ENCODE assay signal across 18 cellular contexts in the genomic region with DNA sequence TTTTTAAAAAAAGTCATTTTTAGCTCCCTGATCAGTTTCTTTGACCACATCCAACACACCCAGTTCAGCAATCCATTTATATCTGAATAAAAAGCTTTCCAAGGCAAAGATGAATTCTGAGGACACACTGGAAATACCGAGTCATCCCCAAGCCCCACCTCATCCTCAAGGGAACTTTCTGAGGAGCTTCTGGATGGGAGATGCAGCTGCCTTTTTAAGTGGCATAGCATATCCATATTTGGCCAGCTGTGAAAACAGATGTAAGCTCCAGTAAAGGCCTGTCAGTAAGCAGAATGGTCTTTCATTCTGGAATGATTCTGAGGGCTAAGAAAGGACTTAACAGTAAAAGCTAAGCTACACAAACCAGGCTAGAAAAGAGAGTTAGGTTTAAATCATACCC. TPM values are rescaled to one million over a fixed set of nuclear protein-coding genes. Genes with fewer than 3 reads are reported as not detected.
DNase-seq lines count a peak whose midpoint lies in the region; ATAC-seq and TF ChIP-seq lines count a peak whose summit lies in the region.
"Had no signal": no experiment of that assay in that cellular context is flagged by ENCODE, and none has a peak within 500 bp of the region (broad histone marks: within the 10 kb centered on the region; RNA-seq: fewer than 3 reads in every experiment).

No MANE protein-coding gene starts in this region.

- TF ChIP-seq RAD21 in IMR-90 (IDR thresholded peaks at IDR 0.05; ENCODE audit: low read length), result no peak

- H3K9me1 ChIP-seq in IMR-90 (ENCODE audit: insufficient read depth, low read length), result peaks cover 10% of the 10 kb centered on the region; the same call in 1 of the 2 replicates

- CTCF ChIA-PET in AG04449 (lab: Yijun Ruan, JAX), result interaction anchor here (0.8 to 1.1 kb wide), 2 partner anchors 16 to 495 kb away, joined by 3 read pairs; no protein-coding TSS in a partner anchor
- CTCF ChIA-PET in IMR-90 (lab: Yijun Ruan, JAX), result interaction anchor here (1.0 to 1.4 kb wide), 3 partner anchors 8 to 60 kb away, joined by 3 to 5 read pairs (median 4); no protein-coding TSS in a partner anchor
- CTCF ChIA-PET in GM10248 (lab: Yijun Ruan, JAX), result no interaction called here

- peak overlapping the region; percentile 36; the same call in 1 of the 2 replicates for H3K4me2 ChIP-seq in IMR-90 (ENCODE audit: low read depth, low read length)
- H3K4me2 ChIP-seq: BLaER1 treated with 17β-estradiol and CSF1 and Interleukin-3, amounts not matched to agents 10 nM and 100 nM had no signal

- H3K27me3 ChIP-seq in IMR-90 (ENCODE audit: control insufficient read depth, insufficient read depth, low read length), result no peaks in the 10 kb centered on the region
- no peaks in the 10 kb centered on the region for H3K27me3 ChIP-seq in endodermal cell (ENCODE audit: control insufficient read depth, insufficient read depth, low read length, poor library complexity, severe bottlenecking)
- H3K27me3 ChIP-seq: BLaER1 treated with 17β-estradiol and CSF1 and Interleukin-3, amounts not matched to agents 10 nM and 100 nM had no signal

- peak overlapping the region; percentile 9; the same call in 2 of the 3 replicates for H2BK15ac ChIP-seq in IMR-90 (ENCODE audit: low read depth, low read length)

- H3K23ac ChIP-seq in IMR-90 (ENCODE audit: low read depth, low read length), result no peak overlapping the region

- peak; percentile 89 for ATAC-seq in IMR-90 (ENCODE audit: low read depth)
- ATAC-seq in sciatic nerve, result peak; percentile 79
- ATAC-seq in GM21367 (IDR thresholded peaks at IDR 0.05; ENCODE audit: unreplicated experiment), result no peak
- ATAC-seq in GM19035 (IDR thresholded peaks at IDR 0.05; ENCODE audit: unreplicated experiment), result no peak
- ATAC-seq: T-helper 17 cell had no signal

- no CpG with 5 or more reads among the region's 1 CpG for WGBS in IMR-90 (ENCODE audit: extremely low coverage in 2 of 2, insufficient read length in 1 of 2), 2 experiments
- whole genome bisulfite sequencing in endodermal cell (ENCODE audit: insufficient coverage in 1 of 2, insufficient read length in 1 of 2), 2 experiments, result 100% methylated on average over 1 of the region's 1 CpG; no CpG with 5 or more reads in 1 of the 2 experiments

- peaks cover 35% of the 10 kb centered on the region for H3K36me3 ChIP-seq in IMR-90 (ENCODE audit: control insufficient read depth, insufficient read depth, low read length)
- peaks cover 40% of the 10 kb centered on the region for H3K36me3 ChIP-seq in endodermal cell (ENCODE audit: control insufficient read depth, insufficient read depth, low read length)

- in situ Hi-C loops in IMR-90 (cut with MboI; ENCODE audit: low sequenced_read_pairs), result no loop called here

- H2AK5ac ChIP-seq in IMR-90 (ENCODE audit: low read depth, low read length), result no peak overlapping the region

- H2AK9ac ChIP-seq in IMR-90 (replicated peaks; ENCODE audit: low read depth, low read length, poor library complexity), result peak overlapping the region; percentile 20

- peaks cover 7% of the 10 kb centered on the region for H3K4me1 Mint-ChIP-seq in endodermal cell

- no peak for TF ChIP-seq CTCF in AG04449 (IDR thresholded peaks at IDR 0.05; ENCODE audit: insufficient read depth, low read length, missing control alignments)
- TF ChIP-seq CTCF in IMR-90 (conservative IDR thresholded peaks at IDR 0.05; ENCODE audit: low read depth, low read length), result no peak
- TF ChIP-seq CTCF in endodermal cell (conservative IDR thresholded peaks at IDR 0.05), result no peak
- TF ChIP-seq CTCF in GM10248 (IDR thresholded peaks at IDR 0.05; ENCODE audit: control extremely low read depth, extremely low read depth, low read depth, missing control alignments), result no peak

- H4K5ac ChIP-seq in IMR-90 (ENCODE audit: low read depth, low read length), result peak overlapping the region; percentile 12; the same call in 1 of the 2 replicates

- DNase-seq in AG04449 (ENCODE audit: low read depth, low spot score) (peak; percentile 65), IMR-90 (peak; percentile 88), endodermal cell (no peak), sciatic nerve (ENCODE audit: low spot score) (no peak), GM10248 (ENCODE audit: extremely low spot score) (no peak)
- DNase-seq in stimulated activated CD4-positive, alpha-beta T cell treated with anti-CD3 and anti-CD28 coated beads, Interleukin-12 subunit alpha, Interleukin-12 subunit beta, amount 100 ng/mL, for 4 hours, result no peak
- DNase-seq: activated CD4-positive, alpha-beta T cell treated with anti-CD3 and anti-CD28 coated beads for 48 hours; activated T-cell treated with anti-CD3 and anti-CD28 coated beads, Interleukin-2, amount 50 U/mL, for 24 hours; aorta; effector memory CD4-positive, alpha-beta T cell; mammary epithelial cell; NCI-H1105; NCI-H446 treated with DMSO at 0.1 percent for 48 hours; nucleus accumbens; T-helper 17 cell had no signal

- no peak overlapping the region for H3K4me3 Mint-ChIP-seq in endodermal cell
- H3K4me3 Mint-ChIP-seq: activated T-cell treated with anti-CD3 and anti-CD28 coated beads, Interleukin-2, amount 50 U/mL, for 24 hours had no signal

- H3K4me3 ChIP-seq in AG04449 (ENCODE audit: low read depth, low read length) (no peak overlapping the region), IMR-90 (ENCODE audit: insufficient read depth, low read depth, low read length) (no peak overlapping the region), endodermal cell (ENCODE audit: low read length) (no peak overlapping the region)
- H3K4me3 ChIP-seq: BLaER1 treated with 17β-estradiol and CSF1 and Interleukin-3, amounts not matched to agents 10 nM and 100 nM had no signal

- H2AFZ ChIP-seq in IMR-90 (replicated peaks; ENCODE audit: low read length, poor library complexity), result no peak overlapping the region

- POLR2A ChIA-PET in AG04449 (lab: Yijun Ruan, JAX) (no interaction called here), IMR-90 (lab: Charles Lee; ENCODE audit: unreplicated experiment) (interaction anchor here (0.6 to 0.7 kb wide), 2 partner anchors 8 to 17 kb away, joined by 3 to 4 read pairs; no protein-coding TSS in a partner anchor), GM10248 (lab: Yijun Ruan, JAX) (no interaction called here)

- H3K9me3 ChIP-seq in IMR-90 (ENCODE audit: control insufficient read depth, insufficient read depth, low read length), result no peaks in the 10 kb centered on the region
- H3K9me3 ChIP-seq in endodermal cell (ENCODE audit: control insufficient read depth, low read length), result no peaks in the 10 kb centered on the region

- peak overlapping the region; percentile 44 for H3K27ac Mint-ChIP-seq in endodermal cell
- H3K27ac Mint-ChIP-seq: activated T-cell treated with anti-CD3 and anti-CD28 coated beads, Interleukin-2, amount 50 U/mL, for 24 hours; T-helper 17 cell had no signal

- H3K4me1 ChIP-seq in IMR-90 (ENCODE audit: control insufficient read depth, insufficient read depth, low read length), result peaks cover 4% of the 10 kb centered on the region
- H3K4me1 ChIP-seq in endodermal cell (ENCODE audit: control insufficient read depth, insufficient read depth, low read length), result no peaks in the 10 kb centered on the region

- peak overlapping the region; percentile 48; the same call in 1 of the 2 replicates for H4K91ac ChIP-seq in IMR-90 (ENCODE audit: insufficient read depth, low read depth, low read length)

- H2BK20ac ChIP-seq in IMR-90 (ENCODE audit: low read depth, low read length), result no peak overlapping the region

- H3K4ac ChIP-seq in IMR-90 (ENCODE audit: low read depth, low read length), result peak overlapping the region; percentile 64

- no TSS peak for BruUV-seq in IMR-90 (replicated peaks; lab: Mats Ljungman, UMichigan)

- peak overlapping the region; percentile 43; the same call in 1 of the 2 replicates for H2BK120ac ChIP-seq in IMR-90 (ENCODE audit: low read depth, low read length)

- peak overlapping the region; percentile 18 for H3K18ac ChIP-seq in IMR-90 (ENCODE audit: low read depth, low read length)

- H3K9me3 Mint-ChIP-seq in endodermal cell, result no peaks in the 10 kb centered on the region
- H3K9me3 Mint-ChIP-seq: activated T-cell treated with anti-CD3 and anti-CD28 coated beads, Interleukin-2, amount 50 U/mL, for 24 hours had no signal

- H4K8ac ChIP-seq in IMR-90 (ENCODE audit: low read depth in 2 of 2, low read length in 2 of 2), result peak overlapping the region; percentile 62 to 64; a peak in 1 of 4 replicates

- no peak overlapping the region for H3K56ac ChIP-seq in IMR-90 (ENCODE audit: extremely low read depth, insufficient read depth, low read length)

- H3K27ac ChIP-seq in IMR-90 (ENCODE audit: insufficient read depth, low read length) (peak overlapping the region; percentile 92; the same call in 1 of the 2 replicates), endodermal cell (ENCODE audit: low read depth, low read length) (no peak overlapping the region)
- H3K27ac ChIP-seq: BLaER1 treated with 17β-estradiol and CSF1 and Interleukin-3, amounts not matched to agents 10 nM and 100 nM had no signal

- H2BK5ac ChIP-seq in IMR-90 (ENCODE audit: low read depth, low read length, poor library complexity, severe bottlenecking), result peak overlapping the region; percentile 92

- H3K27me3 Mint-ChIP-seq in endodermal cell (ENCODE audit: insufficient read depth), result no peaks in the 10 kb centered on the region
- H3K27me3 Mint-ChIP-seq: activated T-cell treated with anti-CD3 and anti-CD28 coated beads, Interleukin-2, amount 50 U/mL, for 24 hours; T-helper 17 cell had no signal

- peaks cover 23% of the 10 kb centered on the region for H3K36me3 Mint-ChIP-seq in endodermal cell (ENCODE audit: low read depth)

- H3K14ac ChIP-seq in IMR-90 (replicated peaks; ENCODE audit: low read depth, low read length), result peak overlapping the region; percentile 43; the same call in 1 of the 2 replicates

- dilution Hi-C loops in IMR-90 (cut with HindIII; ENCODE audit: low sequenced_read_pairs, unreplicated experiment), result no loop called here

- peaks cover 25% of the 10 kb centered on the region for H4K20me1 ChIP-seq in IMR-90 (ENCODE audit: insufficient read depth, low read length)

- TF ChIP-seq POLR2A in IMR-90 (IDR thresholded peaks at IDR 0.05; ENCODE audit: low read depth, low read length), result no peak

- peaks cover 26 to 72% of the 10 kb centered on the region in 2 experiments for H3K79me1 ChIP-seq in IMR-90 (ENCODE audit: low read depth in 1 of 2, low read length in 2 of 2)

- intact Hi-C loops in IMR-90 (cut with micrococcal nuclease), result no loop called here
- intact Hi-C loops in sciatic nerve (cut with DNase I), result no loop called here

- H3K9ac ChIP-seq in IMR-90 (ENCODE audit: low read depth, low read length) (peak overlapping the region; percentile 42), endodermal cell (ENCODE audit: extremely low read depth, low read length, poor library complexity, severe bottlenecking) (no peak overlapping the region)
- H3K9ac ChIP-seq: BLaER1 treated with 17β-estradiol and CSF1 and Interleukin-3, amounts not matched to agents 10 nM and 100 nM had no signal

RNA-seq across cellular contexts. Expression of gene ZFYVE1, which starts 18.4 kb away (rescaled TPM):
- total RNA-seq in IMR-90 (2012; rRNA removed) (11.1 and 12.2 TPM in 2 replicates), endodermal cell (10 to 100 TPM; 11.6 to 16.6 TPM), sciatic nerve (22.4 TPM)
- polyA plus RNA-seq in IMR-90 (2012; rRNA removed), result 14.2 and 16.5 TPM in 2 replicates
- 16.0 and 23.7 TPM in 2 replicates for polyA plus RNA-seq in IMR-90 (2012; cell fraction: cytosol; rRNA removed)
- 31.7 and 37.7 TPM in 2 replicates for polyA plus RNA-seq in IMR-90 (2012; cell fraction: nucleus; rRNA removed; ENCODE audit: low replicate concordance)
- 14.6 TPM for polyA plus RNA-seq in endodermal cell (2013, experiment 1 of 2)
- polyA plus RNA-seq in endodermal cell (2013, experiment 2 of 2), result 12.9 TPM

RNA-seq across cellular contexts. Expression of gene RBM25, which starts 49.8 kb away (rescaled TPM):
- total RNA-seq in IMR-90 (2012; rRNA removed) (32.3 and 46.1 TPM in 2 replicates), endodermal cell (100 to 1,000 TPM; 132 to 164 TPM), sciatic nerve (100 TPM)
- polyA plus RNA-seq in IMR-90 (2012; rRNA removed), result 26.6 and 32.9 TPM in 2 replicates
- polyA plus RNA-seq in IMR-90 (2012; cell fraction: cytosol; rRNA removed), result 7.1 and 7.8 TPM in 2 replicates
- 38.8 and 103 TPM in 2 replicates for polyA plus RNA-seq in IMR-90 (2012; cell fraction: nucleus; rRNA removed; ENCODE audit: low replicate concordance)
- polyA plus RNA-seq in endodermal cell (2013, experiment 1 of 2), result 120 TPM
- polyA plus RNA-seq in endodermal cell (2013, experiment 2 of 2), result 102 TPM

Comparison
In these comparisons a context has a peak if more than half of its experiments do, and no peak if none do; other contexts are left out.
1. DNase-seq: peak in AG04449 (single experiment) and IMR-90 (single experiment); none in endodermal cell (single experiment), sciatic nerve (single experiment), GM10248 (single experiment) and stimulated activated CD4-positive, alpha-beta T cell treated with anti-CD3 and anti-CD28 coated beads, Interleukin-12 subunit alpha, Interleukin-12 subunit beta, amount 100 ng/mL, for 4 hours (single experiment).
2. ATAC-seq: peak in IMR-90 (single experiment) and sciatic nerve (single experiment); none in GM21367 (single experiment) and GM19035 (single experiment).